Comparison of ENCODE assay signal across 9 cellular contexts in genomic region chr11:85855341-85855656, GRCh38. TPM values are rescaled to one million over a fixed set of nuclear protein-coding genes. Genes with fewer than 3 reads are reported as not detected.
DNase-seq lines count a peak whose midpoint lies in the region; ATAC-seq and TF ChIP-seq lines count a peak whose summit lies in the region.
"Had no signal": no experiment of that assay in that cellular context is flagged by ENCODE, and none has a peak within 500 bp of the region (broad histone marks: within the 10 kb centered on the region; RNA-seq: fewer than 3 reads in every experiment).

TSS of gene CCDC83 (plus strand) at chr11:85855383. CDS start at chr11:85865124, 9,741 bp downstream.

- TF ChIP-seq CTCF in WI38 (IDR thresholded peaks at IDR 0.05; ENCODE audit: low read depth, low read length) (no peak; the same call in 1 of the 2 replicates), cardiac muscle cell (IDR thresholded peaks at IDR 0.05; ENCODE audit: low read depth, low read length) (no peak), sigmoid colon (IDR thresholded peaks at IDR 0.05) (no peak)

- H2AFZ ChIP-seq in GM23248 = peak within 1 kb of the TSS; percentile 97

- H4K20me1 ChIP-seq in GM23248 (ENCODE audit: insufficient read depth) = no peaks in the 10 kb centered on the region

- H3K4me3 ChIP-seq in GM23248 = peak within 1 kb of the TSS; percentile 77
- H3K4me3 ChIP-seq in WI38 (ENCODE audit: low read depth, low read length) = peak within 1 kb of the TSS; percentile 61
- H3K4me3 ChIP-seq in cardiac muscle cell = peak within 1 kb of the TSS; percentile 26
- H3K4me3 ChIP-seq in sigmoid colon = peak within 1 kb of the TSS; percentile 35 to 69 (median 58)

- H3K27me3 ChIP-seq in GM23248 (replicated peaks; ENCODE audit: insufficient read depth) (no peaks in the 10 kb centered on the region), cardiac muscle cell (no peaks in the 10 kb centered on the region), sigmoid colon (no peaks in the 10 kb centered on the region)

- peak within 1 kb of the TSS; percentile 86 for H3K9ac ChIP-seq in GM23248

- H3K9me3 ChIP-seq in GM23248 (ENCODE audit: low read depth) = no peaks in the 10 kb centered on the region
- H3K9me3 ChIP-seq in cardiac muscle cell (ENCODE audit: low read depth) = no peaks in the 10 kb centered on the region
- no peaks in the 10 kb centered on the region for H3K9me3 ChIP-seq in sigmoid colon

- peaks cover 7% of the 10 kb centered on the region for H3F3A ChIP-seq in GM23248 (ENCODE audit: insufficient read depth)

- no peak for TF ChIP-seq EP300 in sigmoid colon (IDR thresholded peaks at IDR 0.05)

- H3K27ac ChIP-seq in GM23248 = peak within 1 kb of the TSS; percentile 68
- peak within 1 kb of the TSS; percentile 44 for H3K27ac ChIP-seq in cardiac muscle cell
- peak within 1 kb of the TSS; percentile 81 to 87 (median 84) for H3K27ac ChIP-seq in sigmoid colon

- H3K4me1 ChIP-seq in GM23248 (ENCODE audit: insufficient read depth) = peaks cover 12% of the 10 kb centered on the region
- peaks cover 7% of the 10 kb centered on the region for H3K4me1 ChIP-seq in cardiac muscle cell (ENCODE audit: low read depth)
- peaks cover 0 to 14% (median 7%) of the 10 kb centered on the region in 4 donors for H3K4me1 ChIP-seq in sigmoid colon

- no peaks in the 10 kb centered on the region for H3K36me3 ChIP-seq in GM23248 (ENCODE audit: low read depth)
- no peaks in the 10 kb centered on the region for H3K36me3 ChIP-seq in cardiac muscle cell
- no peaks in the 10 kb centered on the region for H3K36me3 ChIP-seq in sigmoid colon

- no peak for DNase-seq in GM23248
- DNase-seq in cardiac muscle cell (ENCODE audit: low read depth in 1 of 2, low spot score in 1 of 2) = peak in 1 of 2 donors; percentile 32
- no peak for DNase-seq in sigmoid colon
- DNase-seq in ACHN = no peak
- DNase-seq in midbrain (lab: John Stamatoyannopoulos, UW) = no peak

- H3K79me2 ChIP-seq in GM23248 (ENCODE audit: insufficient read depth) = no peaks in the 10 kb centered on the region

- H3K9me2 ChIP-seq in GM23248 (ENCODE audit: insufficient read depth) = no peaks in the 10 kb centered on the region

- WGBS in GM23248 (ENCODE audit: low coverage in 1 of 2, low lambda C conversion rate in 2 of 2, missing lambda C conversion rate in 2 of 2), 2 experiments = 22 to 26% methylated on average over 13 of the region's 13 CpGs
- 51 to 64% methylated on average over 13 of the region's 13 CpGs for WGBS in sigmoid colon, 2 donors

- in situ Hi-C loops in GM23248 (cut with MboI) (loop anchor here (25.0 kb wide), 1 partner anchor 357 kb away; no protein-coding TSS in a partner anchor), ACHN (cut with HindIII; ENCODE audit: low pct_ligation_motif_present, low pct_unique_long_range_greater_than_20kb, low sequenced_read_pairs) (no loop called here)

- peak within 1 kb of the TSS; percentile 93 for H3K4me2 ChIP-seq in GM23248 (ENCODE audit: unreplicated experiment)

- intact Hi-C loops in sigmoid colon (cut with DNase I) = loop anchor here (2.0 to 10.0 kb wide), 5 partner anchors 90 to 448 kb away; partner anchors contain the start of genes CCDC89, HIKESHI and PICALM

- ATAC-seq in GM19351 (IDR thresholded peaks at IDR 0.05; ENCODE audit: unreplicated experiment) (no peak), HG02973 (IDR thresholded peaks at IDR 0.05; ENCODE audit: unreplicated experiment) (no peak)

- no peak for TF ChIP-seq POLR2A in sigmoid colon (IDR thresholded peaks at IDR 0.05)

RNA-seq across cellular contexts. Expression of gene CCDC83, which starts in this region (rescaled TPM):
- total RNA-seq in GM23248 (2014; rRNA removed; shearing (Covaris generic)) = not detected in 2 replicates
- polyA plus RNA-seq in GM23248 (2016; fragmentation: Nextera tagmentation; extraction: Ambion mirVana) (not detected in 2 replicates), cardiac muscle cell (not detected in 2 replicates), sigmoid colon (not detected)
- total RNA-seq in cardiac muscle cell (not detected in 2 replicates), sigmoid colon (not detected)
- total RNA-seq: temporal lobe had no signal

Comparison
In these comparisons a context has a peak if more than half of its experiments do, and no peak if none do; other contexts are left out.
1. H3K4me3 ChIP-seq: peak in every context shown above with its lines; median percentile 77 in GM23248; 61 in WI38; 58 in sigmoid colon; 26 in cardiac muscle cell.